9 cellular contexts compared by ENCODE assay signal in genomic region chr22:20080445-20080775, GRCh38. TPM values are rescaled to one million over a fixed set of nuclear protein-coding genes. Genes with fewer than 3 reads are reported as not detected.
DNase-seq lines count a peak whose midpoint lies in the region; ATAC-seq, FAIRE-seq and TF ChIP-seq lines count a peak whose summit lies in the region.
"Had no signal": no experiment of that assay in that cellular context is flagged by ENCODE, and none has a peak within 500 bp of the region (broad histone marks: within the 10 kb centered on the region; RNA-seq: fewer than 3 reads in every experiment).

No MANE protein-coding gene starts in this region.

- CTCF ChIA-PET in CD8-positive, alpha-beta T cell (lab: Charles Lee) = no interaction called here

- H3K4me1 Mint-ChIP-seq in CD8-positive, alpha-beta T cell (ENCODE audit: low read depth) = peaks cover 47% of the 10 kb centered on the region

- no peak for TF ChIP-seq CTCF in CD8-positive, alpha-beta T cell (IDR thresholded peaks at IDR 0.05)
- TF ChIP-seq CTCF in astrocyte of the cerebellum (IDR thresholded peaks at IDR 0.05; ENCODE audit: low read depth, low read length, missing control alignments) = no peak

- H3K4me3 Mint-ChIP-seq in CD8-positive, alpha-beta T cell = peak overlapping the region; percentile 81

- in situ Hi-C loops in astrocyte of the cerebellum (cut with HindIII; ENCODE audit: low sequenced_read_pairs) = no loop called here

- H3K36me3 Mint-ChIP-seq in CD8-positive, alpha-beta T cell = peaks cover 6% of the 10 kb centered on the region

- no peaks in the 10 kb centered on the region for H3K36me3 ChIP-seq in CD8-positive, alpha-beta T cell (ENCODE audit: insufficient read depth, low read length)
- no peaks in the 10 kb centered on the region for H3K36me3 ChIP-seq in small intestine (ENCODE audit: control insufficient read depth in 2 of 2, insufficient read depth in 2 of 2, low read length in 2 of 2)

- peak overlapping the region; percentile 99 for H3K4me3 ChIP-seq in CD8-positive, alpha-beta T cell (ENCODE audit: low read depth, low read length)
- H3K4me3 ChIP-seq in astrocyte of the cerebellum (ENCODE audit: low read depth, low read length) (peak overlapping the region; percentile 84), iPS-11a (ENCODE audit: low read depth, low read length) (peak overlapping the region; percentile 94), small intestine (ENCODE audit: low read depth in 1 of 2, low read length in 2 of 2) (peak overlapping the region; percentile 87 to 91)

- H3K27me3 Mint-ChIP-seq in CD8-positive, alpha-beta T cell (ENCODE audit: low read depth) = no peaks in the 10 kb centered on the region

- no peaks in the 10 kb centered on the region for H3K9me3 ChIP-seq in CD8-positive, alpha-beta T cell (ENCODE audit: low read length)
- no peaks in the 10 kb centered on the region for H3K9me3 ChIP-seq in small intestine (ENCODE audit: control insufficient read depth, low read depth)

- peaks cover 18% of the 10 kb centered on the region for H3K4me1 ChIP-seq in CD8-positive, alpha-beta T cell (ENCODE audit: insufficient read depth, low read length)
- peaks cover 0 to 5% of the 10 kb centered on the region in 2 donors for H3K4me1 ChIP-seq in small intestine (ENCODE audit: control insufficient read depth in 2 of 2, insufficient read depth in 1 of 2, low read depth in 1 of 2, low read length in 1 of 2)

- WGBS in small intestine, 3 donors = 0 to 1% (median 0%) methylated on average over 17 to 34 of the region's 34 CpGs

- POLR2A ChIA-PET in CD8-positive, alpha-beta T cell (lab: Charles Lee) = interaction anchor here (1.0 kb wide), 1 partner anchor 37 kb away, joined by 3 read pairs; the partner anchor contains the start of gene TRMT2A

- no peaks in the 10 kb centered on the region for H3K9me3 Mint-ChIP-seq in CD8-positive, alpha-beta T cell

- DNase-seq in CD8-positive, alpha-beta T cell = peak; percentile 35 to 82 (median 68)
- DNase-seq in SW480 (ENCODE audit: low spot score) (peak; percentile 11), astrocyte of the cerebellum (ENCODE audit: low read depth) (no peak), small intestine (peak; percentile 71), midbrain (lab: John Stamatoyannopoulos, UW) (no peak)

- peak overlapping the region; percentile 78 for H3K27ac Mint-ChIP-seq in CD8-positive, alpha-beta T cell

- ATAC-seq in CD8-positive, alpha-beta T cell = peak; percentile 77
- ATAC-seq in GM19351 (IDR thresholded peaks at IDR 0.05; ENCODE audit: unreplicated experiment) = peak; percentile 70
- peak; percentile 44 for ATAC-seq in HG03442 (IDR thresholded peaks at IDR 0.05; ENCODE audit: unreplicated experiment)

- H3K27me3 ChIP-seq in CD8-positive, alpha-beta T cell (ENCODE audit: insufficient read depth, low read length) = no peaks in the 10 kb centered on the region
- H3K27me3 ChIP-seq in small intestine (ENCODE audit: control insufficient read depth in 2 of 2, insufficient read depth in 2 of 2, low read length in 2 of 2) = no peaks in the 10 kb centered on the region

- H3K27ac ChIP-seq in CD8-positive, alpha-beta T cell (ENCODE audit: low read depth, low read length) = peak overlapping the region; percentile 64
- peak overlapping the region; percentile 78 to 81 for H3K27ac ChIP-seq in small intestine (ENCODE audit: low read depth in 1 of 2, low read length in 1 of 2)

- no peak for FAIRE-seq in small intestine (lab: Jason Lieb, UNC)
- FAIRE-seq: endometrium had no signal

- intact Hi-C loops in CD8-positive, alpha-beta T cell (cut with DNase I, micrococcal nuclease) = loop anchor here (1.0 kb wide), 7 partner anchors 11 to 219 kb away; partner anchors contain the start of genes TRMT2A (in 2 of the 2), ZDHHC8 (in 2 of the 2) and ARVCF (in 1 of the 2)

RNA-seq across cellular contexts. Expression of gene DGCR8, which starts 0.4 kb away (rescaled TPM):
- total RNA-seq in CD8-positive, alpha-beta T cell = 10 to 100 TPM; 16.9 to 22.1 TPM
- 10 to 100 TPM; 17.0 to 18.1 (median 17.3) TPM for polyA plus RNA-seq in small intestine

RNA-seq across cellular contexts. Expression of gene RANBP1, which starts 35.5 kb away (rescaled TPM):
- 10 to 100 TPM; 61.5 to 66.2 TPM for total RNA-seq in CD8-positive, alpha-beta T cell
- 100 to 1,000 TPM in 1 of 3 donors, 10 to 100 TPM in 2; 61.5 to 184 (median 85.7) TPM for polyA plus RNA-seq in small intestine

RNA-seq across cellular contexts. Expression of gene TRMT2A, which starts 36.6 kb away (rescaled TPM):
- total RNA-seq in CD8-positive, alpha-beta T cell = 10 to 100 TPM; 57.8 to 62.8 TPM
- polyA plus RNA-seq in small intestine = 10 to 100 TPM; 30.5 to 38.5 (median 36.0) TPM

RNA-seq across cellular contexts. Expression of gene ZDHHC8, which starts 51.2 kb away (rescaled TPM):
- total RNA-seq in CD8-positive, alpha-beta T cell = 10 to 100 TPM; 39.3 to 43.4 TPM
- 10 to 100 TPM in 2 of 3 donors, 1 to 10 TPM in 1; 3.8 to 18.2 (median 10.5) TPM for polyA plus RNA-seq in small intestine

RNA-seq across cellular contexts. Expression of gene TANGO2, which starts 59.5 kb away (rescaled TPM):
- 10 to 100 TPM in 1 of 2 experiments, 1 to 10 TPM in 1; 9.2 to 11.4 TPM for total RNA-seq in CD8-positive, alpha-beta T cell
- 10 to 100 TPM; 19.0 to 23.3 (median 22.7) TPM for polyA plus RNA-seq in small intestine

Comparison
In these comparisons a context has a peak if more than half of its experiments do, and no peak if none do; other contexts are left out.
1. DNase-seq: peak in CD8-positive, alpha-beta T cell (7 of 7), SW480 (single experiment) and small intestine (single experiment); none in astrocyte of the cerebellum (single experiment) and midbrain (single experiment).
2. Peak in every context shown above with its lines, with median percentiles within 50 percentile points of each other: ATAC-seq and H3K4me3 ChIP-seq.